Comparison of ENCODE assay signal across 16 cellular contexts in the genomic region with DNA sequence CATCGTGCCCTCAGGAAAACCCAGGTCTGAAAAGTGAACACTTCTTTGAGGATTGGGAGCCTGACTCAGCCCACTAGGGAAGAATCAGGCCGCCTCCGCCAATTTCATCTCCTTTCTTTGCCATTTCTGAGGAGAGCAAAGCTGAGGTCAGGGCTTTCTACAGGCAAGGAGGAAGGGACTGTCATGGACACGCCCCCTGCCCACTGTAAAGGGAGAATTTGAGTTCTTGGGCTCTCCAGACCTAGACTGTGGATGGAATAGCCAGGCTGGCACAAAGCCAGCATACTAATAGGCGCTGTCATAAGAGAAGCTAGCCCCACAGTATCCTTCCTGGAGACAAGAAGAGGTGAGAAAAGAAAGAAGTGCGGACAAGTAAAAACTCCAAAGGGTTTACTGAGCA. TPM values are rescaled to one million over a fixed set of nuclear protein-coding genes. Genes with fewer than 3 reads are reported as not detected.
DNase-seq lines count a peak whose midpoint lies in the region; ATAC-seq, FAIRE-seq and TF ChIP-seq lines count a peak whose summit lies in the region.
"Had no signal": no experiment of that assay in that cellular context is flagged by ENCODE, and none has a peak within 500 bp of the region (broad histone marks: within the 10 kb centered on the region; RNA-seq: fewer than 3 reads in every experiment).

No MANE protein-coding gene starts in this region.

- H3K9me3 ChIP-seq in cardiac muscle cell (ENCODE audit: low read depth), result no peaks in the 10 kb centered on the region
- H3K9me3 ChIP-seq: stomach had no signal

- H3K27me3 Mint-ChIP-seq in IgD-negative memory B cell, result peaks cover 24% of the 10 kb centered on the region

- TF ChIP-seq CTCF in cardiac muscle cell (IDR thresholded peaks at IDR 0.05; ENCODE audit: low read depth, low read length), result no peak
- no peak for TF ChIP-seq CTCF in bronchial epithelial cell (IDR thresholded peaks at IDR 0.05; ENCODE audit: insufficient read depth, low read length, severe bottlenecking)

- no peak overlapping the region for H3K27ac ChIP-seq in cardiac muscle cell
- H3K27ac ChIP-seq: stomach had no signal

- intact Hi-C loops in left ventricle myocardium superior (cut with micrococcal nuclease), result no loop called here

- peaks cover 88% of the 10 kb centered on the region for H3K27me3 ChIP-seq in cardiac muscle cell
- peaks cover 16% of the 10 kb centered on the region for H3K27me3 ChIP-seq in bronchial epithelial cell (ENCODE audit: control insufficient read depth, insufficient read depth, low read length)

- ATAC-seq in left ventricle myocardium superior, result no peak
- ATAC-seq in stimulated activated effector memory CD8-positive, alpha-beta T cell treated with anti-CD3 and anti-CD28 coated beads, Interleukin-12 subunit alpha, Interleukin-12 subunit beta, amount 100 ng/mL, for 72 hours, result no peak

- H3K9me3 Mint-ChIP-seq in IgD-negative memory B cell, result peaks cover 0 to 1% (median 0%) of the 10 kb centered on the region in 3 donors
- no peaks in the 10 kb centered on the region for H3K9me3 Mint-ChIP-seq in stimulated activated effector memory CD8-positive, alpha-beta T cell treated with anti-CD3 and anti-CD28 coated beads, Interleukin-12 subunit alpha, Interleukin-12 subunit beta, amount 100 ng/mL, for 72 hours
- H3K9me3 Mint-ChIP-seq: activated naive CD8-positive, alpha-beta T cell treated with anti-CD3 and anti-CD28 coated beads, Interleukin-2, amount 10 ng/mL, durations not matched to agents 7 days and 5 days had no signal

- H3K4me3 Mint-ChIP-seq in IgD-negative memory B cell, result peak overlapping the region in 3 of 4 donors; percentile 32 to 72 (median 53)
- H3K4me3 Mint-ChIP-seq in stimulated activated effector memory CD8-positive, alpha-beta T cell treated with anti-CD3 and anti-CD28 coated beads, Interleukin-12 subunit alpha, Interleukin-12 subunit beta, amount 100 ng/mL, for 72 hours, result peak overlapping the region; percentile 97
- H3K4me3 Mint-ChIP-seq: endodermal cell had no signal

- H3K27ac Mint-ChIP-seq in IgD-negative memory B cell, result peak overlapping the region in 1 of 3 donors; percentile 40
- no peak overlapping the region for H3K27ac Mint-ChIP-seq in stimulated activated effector memory CD8-positive, alpha-beta T cell treated with anti-CD3 and anti-CD28 coated beads, Interleukin-12 subunit alpha, Interleukin-12 subunit beta, amount 100 ng/mL, for 72 hours
- H3K27ac Mint-ChIP-seq: activated naive CD8-positive, alpha-beta T cell treated with anti-CD3 and anti-CD28 coated beads, Interleukin-2, amount 10 ng/mL, durations not matched to agents 7 days and 5 days; B cell; endodermal cell had no signal

- H3K4me1 Mint-ChIP-seq in IgD-negative memory B cell, result peaks cover 10 to 18% (median 12%) of the 10 kb centered on the region in 3 donors
- H3K4me1 Mint-ChIP-seq in stimulated activated effector memory CD8-positive, alpha-beta T cell treated with anti-CD3 and anti-CD28 coated beads, Interleukin-12 subunit alpha, Interleukin-12 subunit beta, amount 100 ng/mL, for 72 hours, result peaks cover 24% of the 10 kb centered on the region

- no peak for FAIRE-seq in bronchial epithelial cell (lab: Jason Lieb, UNC)
- FAIRE-seq: small intestine had no signal

- DNase-seq in cardiac muscle cell (ENCODE audit: low read depth in 1 of 2, low spot score in 1 of 2) (peak; percentile 21 to 52), left ventricle myocardium superior (no peak), bronchial epithelial cell (ENCODE audit: low read depth) (peak; percentile 13), NCI-H2029 (lab: John Stamatoyannopoulos, UW) (no peak), amniotic stem cell (lab: John Stamatoyannopoulos, UW) (no peak)
- no peak for DNase-seq in stimulated activated effector memory CD8-positive, alpha-beta T cell treated with anti-CD3 and anti-CD28 coated beads, Interleukin-12 subunit alpha, Interleukin-12 subunit beta, amount 100 ng/mL, for 72 hours (ENCODE audit: low spot score in 2 of 2)
- DNase-seq in NK-92 treated with Interleukin-12 subunit alpha and Interleukin-12 subunit beta, amount 100 ng/mL, for 24 hours (lab: John Stamatoyannopoulos, UW), result no peak
- DNase-seq: activated naive CD8-positive, alpha-beta T cell treated with anti-CD3 and anti-CD28 coated beads, Interleukin-2, amount 10 ng/mL, durations not matched to agents 7 days and 5 days; foreskin melanocyte; GOT3; occipital lobe; small intestine; stomach had no signal

- no peaks in the 10 kb centered on the region for H3K36me3 ChIP-seq in cardiac muscle cell
- H3K36me3 ChIP-seq in bronchial epithelial cell (ENCODE audit: control insufficient read depth, insufficient read depth, low read length), result no peaks in the 10 kb centered on the region
- H3K36me3 ChIP-seq: stomach had no signal

- H3K36me3 Mint-ChIP-seq in IgD-negative memory B cell, result no peaks in the 10 kb centered on the region
- H3K36me3 Mint-ChIP-seq in stimulated activated effector memory CD8-positive, alpha-beta T cell treated with anti-CD3 and anti-CD28 coated beads, Interleukin-12 subunit alpha, Interleukin-12 subunit beta, amount 100 ng/mL, for 72 hours, result peaks cover 40% of the 10 kb centered on the region
- H3K36me3 Mint-ChIP-seq: activated naive CD8-positive, alpha-beta T cell treated with anti-CD3 and anti-CD28 coated beads, Interleukin-2, amount 10 ng/mL, durations not matched to agents 7 days and 5 days had no signal

- H3K4me3 ChIP-seq in cardiac muscle cell (no peak overlapping the region), bronchial epithelial cell (ENCODE audit: low read depth, low read length) (no peak overlapping the region)

- H3K4me1 ChIP-seq in cardiac muscle cell (ENCODE audit: low read depth), result peaks cover 5% of the 10 kb centered on the region

RNA-seq across cellular contexts. Expression of a gene that starts 3.4 kb away (rescaled TPM):
- total RNA-seq in cardiac muscle cell, result 0.18 and 0.33 TPM in 2 replicates
- 0.29 and 0.94 TPM in 2 replicates for polyA plus RNA-seq in cardiac muscle cell
- total RNA-seq in left ventricle myocardium superior, result 0.55 TPM
- polyA plus RNA-seq in IgD-negative memory B cell, result 2.6 TPM
- total RNA-seq in bronchial epithelial cell, result 0.13 and 0.26 TPM in 2 replicates

RNA-seq across cellular contexts. Expression of a gene that starts 15.0 kb away (rescaled TPM):
- 29.4 and 33.3 TPM in 2 replicates for total RNA-seq in cardiac muscle cell
- polyA plus RNA-seq in cardiac muscle cell, result 6.8 and 9.4 TPM in 2 replicates
- total RNA-seq in left ventricle myocardium superior, result 16.7 TPM
- 3.4 TPM for polyA plus RNA-seq in IgD-negative memory B cell
- 12.2 and 16.3 TPM in 2 replicates for total RNA-seq in bronchial epithelial cell

Comparison
In these comparisons a context has a peak if more than half of its experiments do, and no peak if none do; other contexts are left out.
1. DNase-seq: peak in cardiac muscle cell (2 of 2) and bronchial epithelial cell (single experiment); none in left ventricle myocardium superior (single experiment), stimulated activated effector memory CD8-positive, alpha-beta T cell treated with anti-CD3 and anti-CD28 coated beads, Interleukin-12 subunit alpha, Interleukin-12 subunit beta, amount 100 ng/mL, for 72 hours (0 of 2), NK-92 treated with Interleukin-12 subunit alpha and Interleukin-12 subunit beta, amount 100 ng/mL, for 24 hours (single experiment), NCI-H2029 (single experiment) and amniotic stem cell (single experiment).